Comparison of ENCODE assay signal across 24 cellular contexts in the genomic region with DNA sequence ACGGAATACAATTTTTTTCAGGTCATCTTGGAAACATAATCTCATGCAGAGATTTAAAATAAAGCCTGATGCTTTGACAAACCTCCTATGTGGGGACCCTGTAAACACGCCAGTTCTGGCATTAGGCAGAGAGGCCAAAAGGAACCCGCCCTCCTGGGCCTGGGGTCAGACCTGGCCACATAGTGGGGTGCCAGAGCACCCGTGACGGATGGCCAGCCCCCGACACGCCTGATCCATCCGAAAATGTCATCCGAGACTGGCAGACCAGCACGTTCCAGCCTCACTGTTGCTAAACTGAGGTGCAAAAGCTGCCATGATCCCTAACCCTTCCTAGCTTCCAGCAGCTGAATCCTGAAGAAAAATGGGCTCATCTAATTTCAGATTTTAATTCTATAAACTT.
A peak's percentile ranks its signal among the peaks of the same experiment; 100 is the strongest.
DNase-seq lines count a peak whose midpoint lies in the region; ATAC-seq, FAIRE-seq and TF ChIP-seq lines count a peak whose summit lies in the region.
"Had no signal": no experiment of that assay in that cellular context is flagged by ENCODE, and none has a peak within 500 bp of the region (broad histone marks: within the 10 kb centered on the region; RNA-seq: fewer than 3 reads in every experiment).

No MANE protein-coding gene starts in this region.

- H3K36me3 ChIP-seq in breast epithelium: no peaks in the 10 kb centered on the region
- no peaks in the 10 kb centered on the region for H3K36me3 ChIP-seq in HepG2 (replicated peaks in 1 of 2; ENCODE audit: control insufficient read depth in 1 of 2, insufficient read depth in 2 of 2, low read length in 2 of 2)
- H3K36me3 ChIP-seq: BE2C had no signal

- H3K4me3 ChIP-seq in breast epithelium: no peak overlapping the region
- H3K4me3 ChIP-seq in HepG2 (replicated peaks in 1 of 3; ENCODE audit: insufficient read depth in 1 of 3, low read depth in 2 of 3, low read length in 3 of 3): no peak overlapping the region
- H3K4me3 ChIP-seq: GM23338 had no signal

- TF ChIP-seq EP300 in HepG2 (IDR thresholded peaks at IDR 0.05; ENCODE audit: low read depth in 2 of 2, low read length in 2 of 2): no peak
- TF ChIP-seq EP300 in HepG2 (CRISPR knock-in tag; IDR thresholded peaks at IDR 0.05; ENCODE audit: borderline replicate concordance): no peak

- TF ChIP-seq RAD21 in HepG2 (CRISPR knock-in tag; IDR thresholded peaks at IDR 0.05): no peak

- intact Hi-C loops in breast epithelium (cut with DNase I; ENCODE audit: low total_unique reads) (no loop called here), MCF 10A (cut with micrococcal nuclease) (no loop called here), HepG2 (cut with micrococcal nuclease; ENCODE audit: unreplicated experiment) (no loop called here)

- TF ChIP-seq POLR2A in breast epithelium (IDR thresholded peaks at IDR 0.05) (no peak), HepG2 (IDR thresholded peaks at IDR 0.05; ENCODE audit: insufficient read depth in 1 of 2, low read depth in 2 of 2, low read length in 2 of 2) (no peak)

- H3K79me2 ChIP-seq in HepG2 (ENCODE audit: insufficient read depth, low read length): no peaks in the 10 kb centered on the region

- FAIRE-seq in HepG2 (lab: Jason Lieb, UNC): no peak
- FAIRE-seq: A204.1, D721Med, G401.6, GM12891, GM19239, H54, HTR-8/SVneo had no signal

- POLR2A ChIA-PET in MCF 10A (lab: Yijun Ruan, JAX) (no interaction called here), HepG2 (lab: Yijun Ruan, JAX) (no interaction called here)

- H3K4me3 Mint-ChIP-seq in MCF 10A (ENCODE audit: unreplicated experiment): no peak overlapping the region
- H3K4me3 Mint-ChIP-seq in osteocyte (ENCODE audit: unreplicated experiment): no peak overlapping the region
- H3K4me3 Mint-ChIP-seq: CD4-positive, CD25-positive, alpha-beta regulatory T cell; CD8-positive, alpha-beta memory T cell; GM23338; IgD-negative memory B cell had no signal

- H3K9me3 ChIP-seq in breast epithelium (no peaks in the 10 kb centered on the region), HepG2 (ENCODE audit: low read length) (no peaks in the 10 kb centered on the region)
- H3K9me3 ChIP-seq: BE2C had no signal

- H3K27ac ChIP-seq in breast epithelium (no peak overlapping the region), HepG2 (ENCODE audit: extremely low read length, insufficient read depth, low read length) (no peak overlapping the region)

- in situ Hi-C loops in HepG2 (cut with HindIII; ENCODE audit: extremely low pct_ligation_motif_present, low pct_unique_long_range_greater_than_20kb): no loop called here

- H3K4me1 ChIP-seq in breast epithelium (no peaks in the 10 kb centered on the region), HepG2 (ENCODE audit: insufficient read depth, low read length) (peaks cover 6% of the 10 kb centered on the region; the same call in 1 of the 2 replicates)
- H3K4me1 ChIP-seq: BE2C had no signal

- no peaks in the 10 kb centered on the region for H4K20me1 ChIP-seq in HepG2 (ENCODE audit: insufficient read depth, low read length)

- TF ChIP-seq CTCF in breast epithelium (IDR thresholded peaks at IDR 0.05) (no peak), MCF 10A (IDR thresholded peaks at IDR 0.05; ENCODE audit: unreplicated experiment) (no peak), osteocyte (IDR thresholded peaks at IDR 0.05) (no peak), HepG2 (CRISPR knock-in tag; IDR thresholded peaks at IDR 0.05) (no peak)

- BruUV-seq in MCF 10A (replicated peaks; lab: Mats Ljungman, UMichigan) (no TSS peak), HepG2 (replicated peaks; lab: Mats Ljungman, UMichigan) (no TSS peak)

- peak; percentile 1 to 22 for DNase-seq in breast epithelium (ENCODE audit: low spot score in 2 of 2)
- DNase-seq in MCF 10A (ENCODE audit: unreplicated experiment): no peak
- DNase-seq in ecto neural progenitor cell (ENCODE audit: low spot score): peak; percentile 29
- DNase-seq in osteocyte (ENCODE audit: extremely low spot score, unreplicated experiment): peak; percentile 76
- peak; percentile 30 for DNase-seq in ureter (ENCODE audit: low spot score)
- DNase-seq in NCI-H226: no peak
- DNase-seq in HepG2 (ENCODE audit: low spot score): no peak
- no peak for DNase-seq in T-helper 9 cell
- DNase-seq: ACHN; BE2C; C1 segment of cervical spinal cord; CD4-positive, CD25-positive, alpha-beta regulatory T cell; CD8-positive, alpha-beta memory T cell; COR-L47; HCEC 1CT had no signal

- no peak overlapping the region for H3K9ac ChIP-seq in HepG2 (ENCODE audit: insufficient read depth, low read depth, low read length)

- CTCF ChIA-PET in MCF 10A (lab: Yijun Ruan, JAX) (no interaction called here), HepG2 (lab: Yijun Ruan, JAX; ENCODE audit: low intra/inter-chr PET ratio, low total read pairs) (no interaction called here)

- no peaks in the 10 kb centered on the region for H3K4me1 Mint-ChIP-seq in MCF 10A (ENCODE audit: insufficient read depth, unreplicated experiment)
- H3K4me1 Mint-ChIP-seq in osteocyte (ENCODE audit: unreplicated experiment): no peaks in the 10 kb centered on the region
- H3K4me1 Mint-ChIP-seq: CD8-positive, alpha-beta memory T cell; GM23338 had no signal

- H3K27me3 Mint-ChIP-seq in MCF 10A (ENCODE audit: insufficient read depth, unreplicated experiment) (no peaks in the 10 kb centered on the region), osteocyte (ENCODE audit: unreplicated experiment) (no peaks in the 10 kb centered on the region)
- H3K27me3 Mint-ChIP-seq: IgD-negative memory B cell had no signal

- no peak overlapping the region for H2AFZ ChIP-seq in HepG2 (ENCODE audit: low read length)
- H2AFZ ChIP-seq: GM23338 had no signal

- no peak overlapping the region for H3K4me2 ChIP-seq in HepG2 (ENCODE audit: low read depth, low read length)
- H3K4me2 ChIP-seq: GM23338 had no signal

- 11% methylated on average over 7 of the region's 10 CpGs for WGBS in HepG2 (ENCODE audit: low lambda C conversion rate)

- H3K27me3 ChIP-seq in breast epithelium (no peaks in the 10 kb centered on the region), HepG2 (ENCODE audit: control insufficient read depth in 1 of 2, insufficient read depth in 2 of 2, low read length in 2 of 2) (no peaks in the 10 kb centered on the region; a peak in 1 of 5 replicates)
- H3K27me3 ChIP-seq: BE2C had no signal

- H3K27ac Mint-ChIP-seq in MCF 10A (ENCODE audit: low read depth, unreplicated experiment) (no peak overlapping the region), osteocyte (ENCODE audit: unreplicated experiment) (no peak overlapping the region)
- H3K27ac Mint-ChIP-seq: CD4-positive, CD25-positive, alpha-beta regulatory T cell; GM23338; IgD-negative memory B cell had no signal

- no peak for ATAC-seq in HepG2
- ATAC-seq: GM23338 had no signal

- H3K9me3 Mint-ChIP-seq in MCF 10A (ENCODE audit: unreplicated experiment) (peaks cover 40% of the 10 kb centered on the region), osteocyte (ENCODE audit: unreplicated experiment) (peaks cover 35% of the 10 kb centered on the region)

- H3K36me3 Mint-ChIP-seq in MCF 10A (ENCODE audit: insufficient read depth, unreplicated experiment) (no peaks in the 10 kb centered on the region), osteocyte (ENCODE audit: unreplicated experiment) (no peaks in the 10 kb centered on the region)
- H3K36me3 Mint-ChIP-seq: CD4-positive, CD25-positive, alpha-beta regulatory T cell; CD8-positive, alpha-beta memory T cell; IgD-negative memory B cell had no signal

TF ChIP-seq in HepG2, 621 proteins besides CTCF, POLR2A, EP300 and RAD21:
- no peak for TF ChIP-seq ZNF75D (CRISPR knock-in tag; IDR thresholded peaks at IDR 0.05; ENCODE audit: borderline replicate concordance)
- TF ChIP-seq EED (CRISPR knock-in tag; IDR thresholded peaks at IDR 0.05): no peak
- TF ChIP-seq NCOA2 (CRISPR knock-in tag; IDR thresholded peaks at IDR 0.05): no peak
- no peak for TF ChIP-seq ZNF501 (CRISPR knock-in tag; IDR thresholded peaks at IDR 0.05)
- no peak for TF ChIP-seq TGIF2 (CRISPR knock-in tag; IDR thresholded peaks at IDR 0.05)

Comparison
In these comparisons a context has a peak if more than half of its experiments do, and no peak if none do; other contexts are left out.
1. DNase-seq: peak in breast epithelium (2 of 2), ecto neural progenitor cell (single experiment), osteocyte (single experiment) and ureter (single experiment); none in MCF 10A (single experiment), NCI-H226 (single experiment), HepG2 (single experiment) and T-helper 9 cell (single experiment).